In genomic region chr3:47016934-47017435, GRCh38 we compare ENCODE assay signal across 8 cellular contexts. TPM values are rescaled to one million over a fixed set of nuclear protein-coding genes. Genes with fewer than 3 reads are reported as not detected.
DNase-seq lines count a peak whose midpoint lies in the region; ATAC-seq and TF ChIP-seq lines count a peak whose summit lies in the region.

No MANE protein-coding gene starts in this region.

- ATAC-seq in HG03196 (IDR thresholded peaks at IDR 0.05; ENCODE audit: unreplicated experiment) (peak; percentile 53), left lung (peak; percentile 77), HG03439 (IDR thresholded peaks at IDR 0.05; ENCODE audit: unreplicated experiment) (no peak), HG02798 (IDR thresholded peaks at IDR 0.05; ENCODE audit: poor library complexity, unreplicated experiment) (no peak), HG02973 (IDR thresholded peaks at IDR 0.05; ENCODE audit: unreplicated experiment) (no peak)

- peaks cover 0 to 67% of the 10 kb centered on the region in 2 donors for H3K36me3 ChIP-seq in left lung

- no peaks in the 10 kb centered on the region for H3K9me3 ChIP-seq in left lung

- DNase-seq in GM03348 (ENCODE audit: low spot score): peak; percentile 69
- peak; percentile 57 for DNase-seq in activated CD8-positive, alpha-beta memory T cell treated with anti-CD3 and anti-CD28 coated beads, Interleukin-2, amount 50 U/mL, for 48 hours
- DNase-seq in left lung: peak in 1 of 2 donors; percentile 35
- no peak for DNase-seq in DMS 273 (lab: John Stamatoyannopoulos, UW; ENCODE audit: unreplicated experiment)

- peaks cover 16 to 34% of the 10 kb centered on the region in 2 donors for H3K4me1 ChIP-seq in left lung

- H3K27ac ChIP-seq in left lung: peak overlapping the region; percentile 42 to 48

- no peaks in the 10 kb centered on the region for H3K27me3 ChIP-seq in left lung

- TF ChIP-seq CTCF in left lung (IDR thresholded peaks at IDR 0.05): no peak

- intact Hi-C loops in left lung (cut with DNase I): no loop called here

- no peak overlapping the region for H3K4me3 ChIP-seq in left lung

RNA-seq across cellular contexts. Expression of gene NBEAL2, which starts 37.5 kb away (rescaled TPM):
- total RNA-seq in left lung: 100 to 1,000 TPM in 1 of 2 donors, 10 to 100 TPM in 1; 99.6 to 148 TPM

RNA-seq across cellular contexts. Expression of gene CCDC12, which starts 40.4 kb away (rescaled TPM):
- 10 to 100 TPM; 34.7 to 43.7 TPM for total RNA-seq in left lung

Comparison
In these comparisons a context has a peak if more than half of its experiments do, and no peak if none do; other contexts are left out.
1. ATAC-seq: peak in HG03196 (single experiment) and left lung (single experiment); none in HG03439 (single experiment), HG02798 (single experiment) and HG02973 (single experiment).